ENCODE assay signal across 16 cellular contexts in the genomic region with DNA sequence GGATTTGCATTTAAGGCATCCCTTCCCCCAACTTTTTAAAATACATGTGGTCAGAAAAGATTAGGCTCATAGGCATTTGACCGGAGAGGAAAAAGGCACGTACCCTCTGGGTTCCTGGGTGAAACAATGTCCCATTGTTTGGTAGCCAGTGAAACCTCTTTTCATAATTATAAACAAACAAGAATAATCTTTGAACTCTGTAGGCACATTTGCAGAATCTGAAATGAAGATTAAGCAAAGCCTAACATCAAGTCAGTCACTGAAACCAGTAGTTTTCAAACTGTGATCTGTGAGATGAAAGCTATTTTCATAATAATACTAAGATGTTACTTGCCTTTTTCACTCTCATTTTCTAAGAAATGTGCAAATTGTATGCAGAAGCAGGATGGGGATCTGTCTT.
DNase-seq lines count a peak whose midpoint lies in the region; ATAC-seq, FAIRE-seq and TF ChIP-seq lines count a peak whose summit lies in the region.
"Had no signal": no experiment of that assay in that cellular context is flagged by ENCODE, and none has a peak within 500 bp of the region (broad histone marks: within the 10 kb centered on the region; RNA-seq: fewer than 3 reads in every experiment).

No MANE protein-coding gene starts in this region.

- H3K79me2 ChIP-seq in mammary epithelial cell (ENCODE audit: insufficient read depth, low read length) (peaks cover 39% of the 10 kb centered on the region), mesendoderm (ENCODE audit: control insufficient read depth, insufficient read depth, low read length) (no peaks in the 10 kb centered on the region)

- H3K9me3 ChIP-seq in mammary epithelial cell (replicated peaks; ENCODE audit: insufficient read depth, low read length) = no peaks in the 10 kb centered on the region
- H3K9me3 ChIP-seq in T-helper 17 cell (ENCODE audit: control insufficient read depth, low read length, poor library complexity, severe bottlenecking) = no peaks in the 10 kb centered on the region
- H3K9me3 ChIP-seq: Caco-2, heart right ventricle had no signal

- 0% methylated on average over 2 of the region's 2 CpGs for WGBS in mammary epithelial cell (ENCODE audit: low coverage, missing lambda C conversion rate)
- no CpG with 5 or more reads among the region's 2 CpGs for WGBS in mesendoderm (ENCODE audit: extremely low coverage, insufficient coverage, low lambda C conversion rate)

- H3K36me3 ChIP-seq in mammary epithelial cell (ENCODE audit: insufficient read depth, low read length) = no peaks in the 10 kb centered on the region
- no peaks in the 10 kb centered on the region for H3K36me3 ChIP-seq in mesendoderm (ENCODE audit: control insufficient read depth, insufficient read depth, low read length)
- H3K36me3 ChIP-seq: heart right ventricle, WERI-Rb-1 had no signal

- intact Hi-C loops in mammary epithelial cell (cut with micrococcal nuclease) (no loop called here), MCF 10A (cut with micrococcal nuclease) (no loop called here)

- no peak overlapping the region for H2BK120ac ChIP-seq in mesendoderm (ENCODE audit: low read depth, low read length)

- peaks cover 3% of the 10 kb centered on the region for H3K36me3 Mint-ChIP-seq in MCF 10A (ENCODE audit: insufficient read depth, unreplicated experiment)
- peaks cover under 1% of the 10 kb centered on the region for H3K36me3 Mint-ChIP-seq in T-helper 17 cell (ENCODE audit: low read depth)
- H3K36me3 Mint-ChIP-seq in type B pancreatic cell = peaks cover 5% of the 10 kb centered on the region

- no peak overlapping the region for H4K8ac ChIP-seq in mesendoderm (ENCODE audit: low read depth, low read length)

- H3K27me3 ChIP-seq in mammary epithelial cell (ENCODE audit: insufficient read depth, low read length) = no peaks in the 10 kb centered on the region
- H3K27me3 ChIP-seq in mesendoderm (ENCODE audit: insufficient read depth, low read length, poor library complexity) = no peaks in the 10 kb centered on the region
- H3K27me3 ChIP-seq: heart right ventricle had no signal

- ATAC-seq in T-helper 17 cell = no peak
- ATAC-seq in HG03571 (IDR thresholded peaks at IDR 0.05; ENCODE audit: unreplicated experiment) = no peak
- ATAC-seq: heart right ventricle; left cardiac atrium; naive thymus-derived CD4-positive, alpha-beta T cell had no signal

- in situ Hi-C loops in mammary epithelial cell (cut with MboI; ENCODE audit: low sequenced_read_pairs in 2 of 2) = no loop called here

- no peak overlapping the region for H2AK5ac ChIP-seq in mesendoderm (ENCODE audit: low read length)

- no peak overlapping the region for H2BK5ac ChIP-seq in mesendoderm (ENCODE audit: low read length)

- BruUV-seq in mammary epithelial cell (replicated peaks; lab: Mats Ljungman, UMichigan) (no TSS peak), MCF 10A (replicated peaks; lab: Mats Ljungman, UMichigan) (no TSS peak)

- H2BK15ac ChIP-seq in mesendoderm (replicated peaks; ENCODE audit: low read depth) = no peak overlapping the region

- H3K4ac ChIP-seq in mesendoderm (ENCODE audit: low read depth, low read length) = no peak overlapping the region

- peak; percentile 52 for DNase-seq in mammary epithelial cell
- DNase-seq in MCF 10A (ENCODE audit: unreplicated experiment) = no peak
- DNase-seq in T-helper 17 cell = no peak
- DNase-seq in mesendoderm = peak; percentile 49
- DNase-seq in type B pancreatic cell (ENCODE audit: extremely low spot score, unreplicated experiment) = no peak
- DNase-seq in NCI-H2227 treated with DMSO at 0.1 percent for 48 hours (lab: John Stamatoyannopoulos, UW) = no peak
- DNase-seq in frontal cortex (ENCODE audit: low spot score in 2 of 2) = no peak
- DNase-seq: ACHN; activated naive CD8-positive, alpha-beta T cell treated with anti-CD3 and anti-CD28 coated beads, Interleukin-2, amount 10 ng/mL, durations not matched to agents 7 days and 5 days; heart right ventricle; left cardiac atrium; naive thymus-derived CD4-positive, alpha-beta T cell; WERI-Rb-1 had no signal

- dilution Hi-C loops in mammary epithelial cell (cut with HindIII; ENCODE audit: low sequenced_read_pairs) = no loop called here

- H3K4me1 Mint-ChIP-seq in MCF 10A (ENCODE audit: insufficient read depth, unreplicated experiment) (peaks cover 23% of the 10 kb centered on the region), T-helper 17 cell (peaks cover 19% of the 10 kb centered on the region), type B pancreatic cell (ENCODE audit: unreplicated experiment) (peaks cover 19% of the 10 kb centered on the region)

- H3K18ac ChIP-seq in mesendoderm (ENCODE audit: low read length) = no peak overlapping the region

- no peaks in the 10 kb centered on the region for H3K9me3 Mint-ChIP-seq in MCF 10A (ENCODE audit: unreplicated experiment)
- no peaks in the 10 kb centered on the region for H3K9me3 Mint-ChIP-seq in type B pancreatic cell
- H3K9me3 Mint-ChIP-seq: activated naive CD8-positive, alpha-beta T cell treated with anti-CD3 and anti-CD28 coated beads, Interleukin-2, amount 10 ng/mL, durations not matched to agents 7 days and 5 days had no signal

- H3K56ac ChIP-seq in mesendoderm (ENCODE audit: low read length) = no peak overlapping the region

- no peak overlapping the region for H2AFZ ChIP-seq in mammary epithelial cell (ENCODE audit: low read depth, low read length)

- no peak overlapping the region for H4K5ac ChIP-seq in mesendoderm (ENCODE audit: low read length)

- H3K4me2 ChIP-seq in mammary epithelial cell (ENCODE audit: insufficient read depth, low read depth, low read length) (peak overlapping the region; percentile 61), mesendoderm (ENCODE audit: low read length) (no peak overlapping the region)

- POLR2A ChIA-PET in MCF 10A (lab: Yijun Ruan, JAX) = interaction anchor here (0.5 to 1.0 kb wide), 2 partner anchors 37 to 57 kb away, joined by 3 to 5 read pairs; no protein-coding TSS in a partner anchor

- H3K27ac ChIP-seq in mammary epithelial cell (ENCODE audit: insufficient read depth, low read depth, low read length) = peak overlapping the region; percentile 40
- H3K27ac ChIP-seq in mesendoderm (ENCODE audit: low read depth, low read length) = no peak overlapping the region
- H3K27ac ChIP-seq: epithelial cell of prostate, heart right ventricle, WERI-Rb-1 had no signal

- no peaks in the 10 kb centered on the region for H3K27me3 Mint-ChIP-seq in MCF 10A (ENCODE audit: insufficient read depth, unreplicated experiment)
- H3K27me3 Mint-ChIP-seq in T-helper 17 cell = no peaks in the 10 kb centered on the region
- no peaks in the 10 kb centered on the region for H3K27me3 Mint-ChIP-seq in type B pancreatic cell
- H3K27me3 Mint-ChIP-seq: activated naive CD8-positive, alpha-beta T cell treated with anti-CD3 and anti-CD28 coated beads, Interleukin-2, amount 10 ng/mL, durations not matched to agents 7 days and 5 days; naive thymus-derived CD4-positive, alpha-beta T cell had no signal

- H3K23ac ChIP-seq in mesendoderm (ENCODE audit: low read length) = no peak overlapping the region

- CTCF ChIA-PET in mammary epithelial cell (lab: Charles Lee; ENCODE audit: low non-redundant PET) = no interaction called here
- CTCF ChIA-PET in MCF 10A (lab: Yijun Ruan, JAX) = no interaction called here

- H3K9ac ChIP-seq in mammary epithelial cell (ENCODE audit: insufficient read depth, low read length) (no peak overlapping the region), mesendoderm (ENCODE audit: low read length) (no peak overlapping the region)

- no peak overlapping the region for H3K4me3 ChIP-seq in mammary epithelial cell (replicated peaks in 1 of 3; ENCODE audit: insufficient read depth in 1 of 3, low read depth in 2 of 3, low read length in 3 of 3)
- H3K4me3 ChIP-seq in mesendoderm (ENCODE audit: low read length) = no peak overlapping the region
- H3K4me3 ChIP-seq: heart right ventricle had no signal

- H3K4me3 Mint-ChIP-seq in MCF 10A (ENCODE audit: unreplicated experiment) (no peak overlapping the region), T-helper 17 cell (peak overlapping the region; percentile 15), type B pancreatic cell (no peak overlapping the region)
- H3K4me3 Mint-ChIP-seq: activated naive CD8-positive, alpha-beta T cell treated with anti-CD3 and anti-CD28 coated beads, Interleukin-2, amount 10 ng/mL, durations not matched to agents 7 days and 5 days; naive thymus-derived CD4-positive, alpha-beta T cell had no signal

- no peaks in the 10 kb centered on the region for H4K20me1 ChIP-seq in mammary epithelial cell (ENCODE audit: insufficient read depth, low read length)

- no peak overlapping the region for H3K27ac Mint-ChIP-seq in MCF 10A (ENCODE audit: low read depth, unreplicated experiment)
- no peak overlapping the region for H3K27ac Mint-ChIP-seq in T-helper 17 cell
- peak overlapping the region; percentile 35 for H3K27ac Mint-ChIP-seq in type B pancreatic cell
- H3K27ac Mint-ChIP-seq: activated naive CD8-positive, alpha-beta T cell treated with anti-CD3 and anti-CD28 coated beads, Interleukin-2, amount 10 ng/mL, durations not matched to agents 7 days and 5 days had no signal

- FAIRE-seq in frontal cortex (lab: Jason Lieb, UNC) = no peak

- peaks cover 11% of the 10 kb centered on the region for H3K4me1 ChIP-seq in mammary epithelial cell (ENCODE audit: insufficient read depth, low read length)
- H3K4me1 ChIP-seq in mesendoderm (ENCODE audit: control insufficient read depth, low read depth, low read length) = peaks cover 5% of the 10 kb centered on the region

- TF ChIP-seq CTCF in mammary epithelial cell (conservative IDR thresholded peaks at IDR 0.05 in 1 of 2, IDR thresholded peaks at IDR 0.05 in 1 of 2; ENCODE audit: extremely low read depth in 1 of 2, insufficient read depth in 1 of 2, low read depth in 1 of 2, low read length in 2 of 2) (no peak), MCF 10A (IDR thresholded peaks at IDR 0.05; ENCODE audit: unreplicated experiment) (no peak), type B pancreatic cell (conservative IDR thresholded peaks at IDR 0.05) (no peak)

- no peaks in the 10 kb centered on the region for H3K79me1 ChIP-seq in mesendoderm (ENCODE audit: low read length)

Comparison
In these comparisons a context has a peak if more than half of its experiments do, and no peak if none do; other contexts are left out.
1. DNase-seq: peak in mammary epithelial cell (single experiment) and mesendoderm (single experiment); none in MCF 10A (single experiment), T-helper 17 cell (0 of 3), type B pancreatic cell (single experiment), NCI-H2227 treated with DMSO at 0.1 percent for 48 hours (single experiment) and frontal cortex (0 of 2).